8 cellular contexts compared by ENCODE assay signal in genomic region chr2:197515277-197515797, GRCh38. TPM values are rescaled to one million over a fixed set of nuclear protein-coding genes. Genes with fewer than 3 reads are reported as not detected.
DNase-seq lines count a peak whose midpoint lies in the region; ATAC-seq lines count a peak whose summit lies in the region.

No MANE protein-coding gene starts in this region.

- peak; percentile 65 for DNase-seq in Right ventricle myocardium inferior (ENCODE audit: missing footprints)
- no peak for DNase-seq in cardiac septum (ENCODE audit: low spot score)
- DNase-seq in SK-N-DZ (ENCODE audit: low spot score) = peak; percentile 82
- DNase-seq in fibroblast of gingiva (ENCODE audit: low read depth) = peak; percentile 2
- DNase-seq in occipital lobe (lab: John Stamatoyannopoulos, UW) = peak; percentile 18
- DNase-seq in stimulated activated CD4-positive, alpha-beta T cell treated with anti-CD3 and anti-CD28 coated beads, Interleukin-4, amount 100 ng/mL, for 4 hours = no peak
- DNase-seq in GOT3 (lab: John Stamatoyannopoulos, UW) = no peak

- ATAC-seq in Right ventricle myocardium inferior = no peak
- ATAC-seq in HG03108 (IDR thresholded peaks at IDR 0.05; ENCODE audit: unreplicated experiment) = peak; percentile 4

- intact Hi-C loops in Right ventricle myocardium inferior (cut with DNase I) = loop anchor here (1.0 to 10.0 kb wide), 4 partner anchors 15 to 259 kb away; partner anchors contain the start of genes HSPE1 and MARS2
- intact Hi-C loops in cardiac septum (cut with DNase I) = loop anchor here (1.0 to 5.0 kb wide), 3 partner anchors 16 to 190 kb away; partner anchors contain the start of genes HSPD1 and MARS2

RNA-seq across cellular contexts. Expression of gene MOB4, which starts 0.5 kb away (rescaled TPM):
- total RNA-seq in Right ventricle myocardium inferior (31.0 TPM), cardiac septum (27.3 TPM), occipital lobe (101 TPM)
- polyA plus RNA-seq in SK-N-DZ (2014; cell fraction: cytosol; rRNA removed) = 63.2 and 64.4 TPM in 2 replicates
- polyA plus RNA-seq in SK-N-DZ (2014; cell fraction: nucleus; rRNA removed) = 26.9 and 31.8 TPM in 2 replicates

RNA-seq across cellular contexts. Expression of gene HSPE1, which starts 15.2 kb away (rescaled TPM):
- total RNA-seq in Right ventricle myocardium inferior (105 TPM), cardiac septum (88.3 TPM), occipital lobe (63.3 TPM)
- 238 and 281 TPM in 2 replicates for polyA plus RNA-seq in SK-N-DZ (2014; cell fraction: cytosol; rRNA removed)
- 156 and 259 TPM in 2 replicates for polyA plus RNA-seq in SK-N-DZ (2014; cell fraction: nucleus; rRNA removed)

RNA-seq across cellular contexts. Expression of gene HSPD1, which starts 15.7 kb away (rescaled TPM):
- total RNA-seq in Right ventricle myocardium inferior = 145 TPM
- total RNA-seq in cardiac septum = 144 TPM
- polyA plus RNA-seq in SK-N-DZ (2014; cell fraction: cytosol; rRNA removed) = 610 and 617 TPM in 2 replicates
- polyA plus RNA-seq in SK-N-DZ (2014; cell fraction: nucleus; rRNA removed) = 542 and 553 TPM in 2 replicates
- 158 TPM for total RNA-seq in occipital lobe

Comparison
In these comparisons a context has a peak if more than half of its experiments do, and no peak if none do; other contexts are left out.
1. DNase-seq: peak in Right ventricle myocardium inferior (single experiment), SK-N-DZ (single experiment), fibroblast of gingiva (single experiment) and occipital lobe (single experiment); none in cardiac septum (single experiment), stimulated activated CD4-positive, alpha-beta T cell treated with anti-CD3 and anti-CD28 coated beads, Interleukin-4, amount 100 ng/mL, for 4 hours (0 of 2) and GOT3 (single experiment).